19 cellular contexts compared by ENCODE assay signal in genomic region chr20:62935204-62935967, GRCh38. TPM values are rescaled to one million over a fixed set of nuclear protein-coding genes. Genes with fewer than 3 reads are reported as not detected.
DNase-seq lines count a peak whose midpoint lies in the region; ATAC-seq, FAIRE-seq and TF ChIP-seq lines count a peak whose summit lies in the region.
"Had no signal": no experiment of that assay in that cellular context is flagged by ENCODE, and none has a peak within 500 bp of the region (broad histone marks: within the 10 kb centered on the region; RNA-seq: fewer than 3 reads in every experiment).

No MANE protein-coding gene starts in this region.

- no peak overlapping the region for H3K23ac ChIP-seq in neuronal stem cell (ENCODE audit: low read depth, low read length, poor library complexity)

- SMC1A ChIA-PET in GM12878 (lab: Charles Lee; ENCODE audit: uncharacterized antibody, unreplicated experiment): interaction anchor here (1.0 to 2.6 kb wide), 8 partner anchors 8 to 36 kb away, joined by 3 to 14 read pairs (median 4); no protein-coding TSS in a partner anchor

- no peaks in the 10 kb centered on the region for H3K27me3 Mint-ChIP-seq in progenitor cell of endocrine pancreas
- H3K27me3 Mint-ChIP-seq: activated B cell treated with CpG ODN at 0.5 μM for 24 hours; activated naive CD8-positive, alpha-beta T cell; natural killer cell treated with Interleukin-12 subunit alpha and Interleukin-12 subunit beta and Interleukin-15 and Interleukin-18, amount 100 ng/mL, for 72 hours had no signal

- RAD21 ChIA-PET in GM12878 (lab: Charles Lee; ENCODE audit: unreplicated experiment): interaction anchor here (1.0 to 2.2 kb wide), 3 partner anchors 11 to 74 kb away, joined by 3 to 5 read pairs (median 5); no protein-coding TSS in a partner anchor

- DNase-seq in DND-41 (no peak), Karpas-422 (no peak), GM12878 (ENCODE audit: low read depth, low spot score) (no peak), neuronal stem cell (ENCODE audit: low spot score) (no peak), progenitor cell of endocrine pancreas (ENCODE audit: low spot score, unreplicated experiment) (no peak), NCI-H748 treated with DMSO at 0.1 percent for 48 hours (lab: John Stamatoyannopoulos, UW) (no peak), NCI-H1417 treated with DMSO at 0.1 percent for 48 hours (lab: John Stamatoyannopoulos, UW) (no peak), NCI-H82 (lab: John Stamatoyannopoulos, UW) (no peak)
- DNase-seq: activated B cell treated with CpG ODN at 0.5 μM for 24 hours, immature natural killer cell, NCI-H1930, Right ventricle myocardium superior had no signal

- H2AK5ac ChIP-seq in neuronal stem cell (ENCODE audit: low read depth, low read length): no peak overlapping the region

- no peak overlapping the region for H3K4ac ChIP-seq in neuronal stem cell (ENCODE audit: low read length)

- H4K20me1 ChIP-seq in DND-41 (ENCODE audit: insufficient read depth, low read length) (peaks cover 73% of the 10 kb centered on the region), Karpas-422 (ENCODE audit: insufficient read depth, low read depth, low read length) (peaks cover 14% of the 10 kb centered on the region; the same call in 1 of the 2 replicates), GM12878 (ENCODE audit: control insufficient read depth, insufficient read depth) (no peaks in the 10 kb centered on the region)

- FAIRE-seq in GM12878 (lab: Jason Lieb, UNC): no peak
- FAIRE-seq: bronchial epithelial cell, D721Med had no signal

- H3K9me2 ChIP-seq in Karpas-422 (replicated peaks; ENCODE audit: insufficient read depth, low read length): no peaks in the 10 kb centered on the region

- no peak for TF ChIP-seq CTCF in DND-41 (IDR thresholded peaks at IDR 0.05; ENCODE audit: borderline replicate concordance, extremely low read depth, low read length, poor library complexity, severe bottlenecking)
- TF ChIP-seq CTCF in GM12878 (IDR thresholded peaks at IDR 0.05 in 2 of 3, conservative IDR thresholded peaks at IDR 0.05 in 1 of 3; ENCODE audit: control insufficient read depth in 2 of 3, extremely low read depth in 1 of 3, insufficient read depth in 1 of 3, low read depth in 3 of 3, low read length in 3 of 3): no peak
- no peak for TF ChIP-seq CTCF in progenitor cell of endocrine pancreas (IDR thresholded peaks at IDR 0.05; ENCODE audit: unreplicated experiment)

- H3K4me2 ChIP-seq in DND-41 (ENCODE audit: insufficient read depth, low read length) (peak overlapping the region; percentile 81), Karpas-422 (ENCODE audit: low read depth, low read length, poor library complexity, severe bottlenecking) (peak overlapping the region; percentile 84), GM12878 (ENCODE audit: control insufficient read depth, insufficient read depth) (peak overlapping the region; percentile 30; the same call in 1 of the 2 replicates), neuronal stem cell (ENCODE audit: insufficient read depth, low read length, poor library complexity, severe bottlenecking) (no peak overlapping the region)

- H2BK12ac ChIP-seq in neuronal stem cell (ENCODE audit: low read length): no peak overlapping the region

- H3K27me3 ChIP-seq in DND-41 (ENCODE audit: insufficient read depth, low read length, poor library complexity) (no peaks in the 10 kb centered on the region), Karpas-422 (ENCODE audit: low read length) (no peaks in the 10 kb centered on the region), GM12878 (replicated peaks in 1 of 2; ENCODE audit: control insufficient read depth in 2 of 2, insufficient read depth in 2 of 2, low read length in 1 of 2) (no peaks in the 10 kb centered on the region), neuronal stem cell (ENCODE audit: control insufficient read depth in 3 of 3, insufficient read depth in 3 of 3, low read depth in 1 of 3, low read length in 3 of 3) (no peaks in the 10 kb centered on the region)

- H3K79me2 ChIP-seq in DND-41 (ENCODE audit: insufficient read depth, low read length) (peaks cover 98% of the 10 kb centered on the region), Karpas-422 (ENCODE audit: low read length) (peaks cover 95% of the 10 kb centered on the region), GM12878 (ENCODE audit: control insufficient read depth, insufficient read depth, low read length) (peaks cover 92% of the 10 kb centered on the region)

- no peaks in the 10 kb centered on the region for H3K9me3 Mint-ChIP-seq in progenitor cell of endocrine pancreas (ENCODE audit: low read depth)
- H3K9me3 Mint-ChIP-seq: activated B cell treated with CpG ODN at 0.5 μM for 24 hours; activated T-helper 1 cell treated with anti-CD3 and anti-CD28 coated beads, Interleukin-12 subunit alpha, Interleukin-12 subunit beta, Interleukin-2, Interleukin-4 antibody, amounts not matched to agents 30 ng/mL and 10 ng/mL and 1 ng/mL, durations not matched to agents 14 hours and 24 hours and 36 hours; immature natural killer cell; natural killer cell treated with Interleukin-12 subunit alpha and Interleukin-12 subunit beta and Interleukin-15 and Interleukin-18, amount 100 ng/mL, for 72 hours had no signal

- no TSS peak for BruUV-seq in GM12878 (replicated peaks; lab: Mats Ljungman, UMichigan)

- no peak overlapping the region for H3K18ac ChIP-seq in neuronal stem cell (ENCODE audit: low read length)

- ATAC-seq in DND-41 (ENCODE audit: insufficient read depth, low read depth): no peak
- ATAC-seq in GM12878: no peak
- ATAC-seq: natural killer cell treated with Interleukin-12 subunit alpha and Interleukin-12 subunit beta and Interleukin-15 and Interleukin-18, amount 100 ng/mL, for 72 hours had no signal

- TF ChIP-seq RAD21 in GM12878 (IDR thresholded peaks at IDR 0.05; ENCODE audit: insufficient read depth, low read depth, low read length): no peak

- POLR2A ChIA-PET in GM12878 (lab: Charles Lee): interaction anchor here (0.5 to 4.9 kb wide), 8 partner anchors 9 to 42 kb away, joined by 3 to 59 read pairs (median 4); partner anchors contain the start of gene DIDO1

- H3K27ac ChIP-seq in DND-41 (ENCODE audit: low read length): peak overlapping the region; percentile 40
- no peak overlapping the region for H3K27ac ChIP-seq in Karpas-422 (ENCODE audit: low read length)
- H3K27ac ChIP-seq in GM12878 (ENCODE audit: control insufficient read depth, insufficient read depth): no peak overlapping the region
- peak overlapping the region; percentile 25 for H3K27ac ChIP-seq in neuronal stem cell (replicated peaks; ENCODE audit: low read length)
- H3K27ac ChIP-seq: prostate gland had no signal

- no peak overlapping the region for H3K14ac ChIP-seq in neuronal stem cell (ENCODE audit: low read length)

- peaks cover 58% of the 10 kb centered on the region for H3K36me3 ChIP-seq in DND-41 (ENCODE audit: insufficient read depth, low read length)
- peaks cover 13% of the 10 kb centered on the region; the same call in 1 of the 2 replicates for H3K36me3 ChIP-seq in Karpas-422 (ENCODE audit: insufficient read depth, low read length)
- peaks cover 0 to 4% of the 10 kb centered on the region in 2 experiments; a peak in 2 of 4 replicates for H3K36me3 ChIP-seq in GM12878 (ENCODE audit: control insufficient read depth in 2 of 2, insufficient read depth in 2 of 2, low read length in 1 of 2)
- peaks cover 22 to 58% of the 10 kb centered on the region in 2 donors for H3K36me3 ChIP-seq in neuronal stem cell (replicated peaks in 1 of 2; ENCODE audit: control insufficient read depth in 2 of 2, insufficient read depth in 2 of 2, low read length in 2 of 2)
- H3K36me3 ChIP-seq: prostate gland had no signal

- H2BK15ac ChIP-seq in neuronal stem cell (ENCODE audit: low read length): no peak overlapping the region

- no peak overlapping the region for H3K4me3 Mint-ChIP-seq in progenitor cell of endocrine pancreas (ENCODE audit: low read depth)
- H3K4me3 Mint-ChIP-seq: activated naive CD8-positive, alpha-beta T cell; activated T-helper 1 cell treated with anti-CD3 and anti-CD28 coated beads, Interleukin-12 subunit alpha, Interleukin-12 subunit beta, Interleukin-2, Interleukin-4 antibody, amounts not matched to agents 30 ng/mL and 10 ng/mL and 1 ng/mL, durations not matched to agents 14 hours and 24 hours and 36 hours; natural killer cell treated with Interleukin-12 subunit alpha and Interleukin-12 subunit beta and Interleukin-15 and Interleukin-18, amount 100 ng/mL, for 72 hours had no signal

- intact Hi-C loops in GM12878 (cut with micrococcal nuclease; ENCODE audit: unreplicated experiment): no loop called here

- H3K4me1 ChIP-seq in DND-41 (ENCODE audit: insufficient read depth, low read length) (peaks cover 71% of the 10 kb centered on the region), Karpas-422 (ENCODE audit: low read length) (peaks cover 72% of the 10 kb centered on the region), GM12878 (ENCODE audit: control insufficient read depth, insufficient read depth, low read length) (0 out of 2 replicates have a peak, but pooled peaks cover 8% of the 10 kb centered on the region), neuronal stem cell (ENCODE audit: control insufficient read depth in 2 of 2, insufficient read depth in 1 of 2, low read depth in 1 of 2, low read length in 2 of 2) (peaks cover 3 to 8% of the 10 kb centered on the region in 2 donors)

- H3K9ac ChIP-seq in DND-41 (ENCODE audit: low read depth, low read length) (peak overlapping the region; percentile 95), Karpas-422 (ENCODE audit: low read length) (peak overlapping the region; percentile 25; the same call in 1 of the 2 replicates), GM12878 (ENCODE audit: control insufficient read depth, insufficient read depth, low read length) (no peak overlapping the region), neuronal stem cell (ENCODE audit: low read depth, low read length, poor library complexity) (no peak overlapping the region)

- H3K27ac Mint-ChIP-seq in progenitor cell of endocrine pancreas: no peak overlapping the region
- H3K27ac Mint-ChIP-seq: activated B cell treated with CpG ODN at 0.5 μM for 24 hours; activated naive CD8-positive, alpha-beta T cell; activated T-helper 1 cell treated with anti-CD3 and anti-CD28 coated beads, Interleukin-12 subunit alpha, Interleukin-12 subunit beta, Interleukin-2, Interleukin-4 antibody, amounts not matched to agents 30 ng/mL and 10 ng/mL and 1 ng/mL, durations not matched to agents 14 hours and 24 hours and 36 hours; immature natural killer cell; natural killer cell treated with Interleukin-12 subunit alpha and Interleukin-12 subunit beta and Interleukin-15 and Interleukin-18, amount 100 ng/mL, for 72 hours had no signal

- no peak overlapping the region for H4K8ac ChIP-seq in neuronal stem cell (ENCODE audit: low read depth, low read length)

- H2BK120ac ChIP-seq in neuronal stem cell (ENCODE audit: low read depth, low read length): no peak overlapping the region

- peaks cover 6% of the 10 kb centered on the region for H3K36me3 Mint-ChIP-seq in progenitor cell of endocrine pancreas (ENCODE audit: insufficient read depth)
- H3K36me3 Mint-ChIP-seq: immature natural killer cell had no signal

- H4K91ac ChIP-seq in neuronal stem cell (ENCODE audit: low read depth, low read length, poor library complexity): no peak overlapping the region

- 93% methylated on average over 12 of the region's 12 CpGs for WGBS in GM12878 (ENCODE audit: insufficient coverage, insufficient replicate concordance, low lambda C conversion rate, missing lambda C conversion rate)
- WGBS in neuronal stem cell (ENCODE audit: extremely low coverage in 2 of 2, insufficient read length in 2 of 2, insufficient replicate concordance in 1 of 2), 2 donors: 100% methylated on average over 2 of the region's 12 CpGs; no CpG with 5 or more reads in 1 of the 2 donors

- H3K4me3 ChIP-seq in DND-41 (ENCODE audit: low read depth in 1 of 2, low read length in 2 of 2) (peak overlapping the region in 1 of 2 experiments; percentile 83; a peak in 2 of 4 replicates), Karpas-422 (ENCODE audit: low read length) (no peak overlapping the region), GM12878 (peak overlapping the region; percentile 71; the same call in 1 of the 2 replicates), neuronal stem cell (ENCODE audit: low read length in 2 of 2) (no peak overlapping the region)

- H3K4me1 Mint-ChIP-seq in progenitor cell of endocrine pancreas (ENCODE audit: low read depth): peaks cover 18% of the 10 kb centered on the region

- TF ChIP-seq EP300 in GM12878 (IDR thresholded peaks at IDR 0.05; ENCODE audit: borderline replicate concordance in 1 of 2, control insufficient read depth in 1 of 2, low read depth in 2 of 2, low read length in 2 of 2): no peak

- no peak for TF ChIP-seq POLR2A in GM12878 (IDR thresholded peaks at IDR 0.05; ENCODE audit: low read depth, low read length)

- CTCF ChIA-PET in GM12878 (lab: Yijun Ruan, JAX): interaction anchor here (0.7 to 2.8 kb wide), 10 partner anchors 8 to 74 kb away, joined by 3 to 14 read pairs (median 5); no protein-coding TSS in a partner anchor

- H2BK5ac ChIP-seq in neuronal stem cell (ENCODE audit: low read length): no peak overlapping the region

- H2AFZ ChIP-seq in DND-41 (ENCODE audit: low read depth, low read length): no peak overlapping the region
- H2AFZ ChIP-seq in Karpas-422 (ENCODE audit: low read length): no peak overlapping the region
- H2AFZ ChIP-seq in GM12878 (ENCODE audit: control insufficient read depth, low read depth, low read length): no peak overlapping the region
- H2AFZ ChIP-seq in neuronal stem cell (ENCODE audit: low read length): no peak overlapping the region

- in situ Hi-C loops in GM12878 (cut with MboI): no loop called here

- H3K9me3 ChIP-seq in DND-41 (ENCODE audit: insufficient read depth, low read length, severe bottlenecking): no peaks in the 10 kb centered on the region
- no peaks in the 10 kb centered on the region for H3K9me3 ChIP-seq in Karpas-422 (ENCODE audit: low read length)
- H3K9me3 ChIP-seq in GM12878 (replicated peaks; ENCODE audit: control insufficient read depth, insufficient read depth, low read length): no peaks in the 10 kb centered on the region
- no peaks in the 10 kb centered on the region for H3K9me3 ChIP-seq in neuronal stem cell (replicated peaks in 1 of 2; ENCODE audit: control insufficient read depth in 2 of 2, insufficient read depth in 1 of 2, low read depth in 1 of 2, low read length in 2 of 2)
- H3K9me3 ChIP-seq: prostate gland had no signal

- peaks cover 8% of the 10 kb centered on the region for H3K79me1 ChIP-seq in neuronal stem cell (ENCODE audit: low read depth, low read length)

RNA-seq across cellular contexts. Expression of gene GID8, which starts 2.6 kb away (rescaled TPM):
- total RNA-seq in Karpas-422 (2014; rRNA removed; shearing (Covaris generic); ENCODE audit: low replicate concordance): 31.3 and 48.2 TPM in 2 replicates
- total RNA-seq in GM12878 (2013; cell fraction: nucleolus; rRNA removed): 16.8 and 17.6 TPM in 2 replicates
- total RNA-seq in GM12878 (2014; rRNA removed): 21.7 and 25.2 TPM in 2 replicates
- total RNA-seq in GM12878 (2014; rRNA removed; fragmentation: Illumina TruSeq; extraction: Trizol): 21.7 and 22.7 TPM in 2 replicates
- total RNA-seq in GM12878 (2021): 33.1 and 33.8 TPM in 2 replicates
- polyA plus RNA-seq in GM12878 (2011; ENCODE audit: low read depth): 19.1 TPM
- polyA plus RNA-seq in GM12878 (2011; rRNA removed): 28.2 and 30.6 TPM in 2 replicates
- 29.1 and 34.1 TPM in 2 replicates for polyA plus RNA-seq in GM12878 (2011; cell fraction: cytosol; rRNA removed)
- 19.5 and 22.0 TPM in 2 replicates for polyA plus RNA-seq in GM12878 (2011; cell fraction: nucleus; rRNA removed)
- 21.7 and 23.3 TPM in 2 replicates for polyA plus RNA-seq in GM12878 (2012)
- polyA plus RNA-seq in GM12878 (2014; fragmentation: Illumina TruSeq; extraction: Trizol): 17.6 and 22.8 TPM in 2 replicates
- polyA plus RNA-seq in GM12878 (2014; fragmentation: Nextera tagmentation; extraction: Ambion mirVana): 10 to 100 TPM; 12.0 to 13.2 TPM
- 27.9 and 29.8 TPM in 2 replicates for polyA plus RNA-seq in GM12878 (2014; rRNA removed)
- 10 to 100 TPM; 16.5 to 20.1 TPM for polyA plus RNA-seq in GM12878 (2016; fragmentation: Nextera tagmentation; extraction: Ambion mirVana)
- 26.9 and 30.9 TPM in 2 replicates for polyA minus RNA-seq in GM12878 (2011; rRNA and poly(A)+ RNA removed)
- polyA minus RNA-seq in GM12878 (2011; cell fraction: cytosol; rRNA and poly(A)+ RNA removed): 11.3 and 11.9 TPM in 2 replicates
- polyA minus RNA-seq in GM12878 (2011; cell fraction: nucleus; rRNA and poly(A)+ RNA removed): 7.1 and 9.1 TPM in 2 replicates
- 34.3 TPM for polyA plus RNA-seq in neuronal stem cell (2013, experiment 1 of 2)
- polyA plus RNA-seq in neuronal stem cell (2013, experiment 2 of 2): 35.7 TPM
- total RNA-seq in progenitor cell of endocrine pancreas: 66.7 and 71.6 TPM in 2 replicates

RNA-seq across cellular contexts. Expression of gene DIDO1, which starts 9.1 kb away (rescaled TPM):
- total RNA-seq in Karpas-422 (2014; rRNA removed; shearing (Covaris generic); ENCODE audit: low replicate concordance): 35.4 and 43.4 TPM in 2 replicates
- 158 and 180 TPM in 2 replicates for total RNA-seq in GM12878 (2013; cell fraction: nucleolus; rRNA removed)
- total RNA-seq in GM12878 (2014; rRNA removed): 40.9 and 41.5 TPM in 2 replicates
- 33.8 and 36.0 TPM in 2 replicates for total RNA-seq in GM12878 (2014; rRNA removed; fragmentation: Illumina TruSeq; extraction: Trizol)
- total RNA-seq in GM12878 (2021): 52.1 and 56.4 TPM in 2 replicates
- 21.4 TPM for polyA plus RNA-seq in GM12878 (2011; ENCODE audit: low read depth)
- polyA plus RNA-seq in GM12878 (2011; rRNA removed): 40.4 and 47.4 TPM in 2 replicates
- 43.3 and 47.3 TPM in 2 replicates for polyA plus RNA-seq in GM12878 (2011; cell fraction: cytosol; rRNA removed)
- polyA plus RNA-seq in GM12878 (2011; cell fraction: nucleus; rRNA removed): 185 and 192 TPM in 2 replicates
- polyA plus RNA-seq in GM12878 (2012): 32.5 and 32.6 TPM in 2 replicates
- polyA plus RNA-seq in GM12878 (2014; fragmentation: Illumina TruSeq; extraction: Trizol): 39.4 and 44.2 TPM in 2 replicates
- polyA plus RNA-seq in GM12878 (2014; fragmentation: Nextera tagmentation; extraction: Ambion mirVana): 1 to 10 TPM; 5.5 to 7.8 TPM
- polyA plus RNA-seq in GM12878 (2014; rRNA removed): 40.6 and 40.8 TPM in 2 replicates
- 10 to 100 TPM; 24.7 to 28.5 TPM for polyA plus RNA-seq in GM12878 (2016; fragmentation: Nextera tagmentation; extraction: Ambion mirVana)
- 38.1 and 42.9 TPM in 2 replicates for polyA minus RNA-seq in GM12878 (2011; rRNA and poly(A)+ RNA removed)
- 12.7 and 13.5 TPM in 2 replicates for polyA minus RNA-seq in GM12878 (2011; cell fraction: cytosol; rRNA and poly(A)+ RNA removed)
- 38.0 and 59.5 TPM in 2 replicates for polyA minus RNA-seq in GM12878 (2011; cell fraction: nucleus; rRNA and poly(A)+ RNA removed)
- 50.1 TPM for polyA plus RNA-seq in neuronal stem cell (2013, experiment 1 of 2)
- 49.8 TPM for polyA plus RNA-seq in neuronal stem cell (2013, experiment 2 of 2)
- 68.2 and 71.2 TPM in 2 replicates for total RNA-seq in progenitor cell of endocrine pancreas

RNA-seq across cellular contexts. Expression of gene SLC17A9, which starts 17.1 kb away (rescaled TPM):
- total RNA-seq in Karpas-422 (2014; rRNA removed; shearing (Covaris generic); ENCODE audit: low replicate concordance): 15.9 and 22.1 TPM in 2 replicates
- total RNA-seq in GM12878 (2013; cell fraction: nucleolus; rRNA removed): 130 and 134 TPM in 2 replicates
- total RNA-seq in GM12878 (2014; rRNA removed): 27.8 and 35.8 TPM in 2 replicates
- total RNA-seq in GM12878 (2014; rRNA removed; fragmentation: Illumina TruSeq; extraction: Trizol): 15.7 and 17.5 TPM in 2 replicates
- total RNA-seq in GM12878 (2021): 60.2 and 74.1 TPM in 2 replicates
- polyA plus RNA-seq in GM12878 (2011; ENCODE audit: low read depth): 18.7 TPM
- 13.0 and 22.9 TPM in 2 replicates for polyA plus RNA-seq in GM12878 (2011; rRNA removed)
- 33.9 and 65.4 TPM in 2 replicates for polyA plus RNA-seq in GM12878 (2011; cell fraction: cytosol; rRNA removed)
- polyA plus RNA-seq in GM12878 (2011; cell fraction: nucleus; rRNA removed): 742 and 791 TPM in 2 replicates
- 52.1 and 66.9 TPM in 2 replicates for polyA plus RNA-seq in GM12878 (2012)
- polyA plus RNA-seq in GM12878 (2014; fragmentation: Illumina TruSeq; extraction: Trizol): 5.8 and 19.2 TPM in 2 replicates
- polyA plus RNA-seq in GM12878 (2014; fragmentation: Nextera tagmentation; extraction: Ambion mirVana): 1 to 10 TPM in 1 of 2 experiments, under 1 TPM in 1; 0.72 to 3.9 TPM
- 67.1 and 83.6 TPM in 2 replicates for polyA plus RNA-seq in GM12878 (2014; rRNA removed)
- polyA plus RNA-seq in GM12878 (2016; fragmentation: Nextera tagmentation; extraction: Ambion mirVana): 10 to 100 TPM; 57.9 to 67.0 TPM
- 6.9 and 18.1 TPM in 2 replicates for polyA minus RNA-seq in GM12878 (2011; rRNA and poly(A)+ RNA removed)
- polyA minus RNA-seq in GM12878 (2011; cell fraction: cytosol; rRNA and poly(A)+ RNA removed): 9.0 and 11.0 TPM in 2 replicates
- 49.8 and 62.0 TPM in 2 replicates for polyA minus RNA-seq in GM12878 (2011; cell fraction: nucleus; rRNA and poly(A)+ RNA removed)
- polyA plus RNA-seq in neuronal stem cell (2013, experiment 1 of 2): 1.6 TPM
- polyA plus RNA-seq in neuronal stem cell (2013, experiment 2 of 2): 1.9 TPM
- 8.0 and 8.3 TPM in 2 replicates for total RNA-seq in progenitor cell of endocrine pancreas
- total RNA-seq: M059J had no signal

Comparison
In these comparisons a context has a peak if more than half of its experiments do, and no peak if none do; other contexts are left out.
1. H3K27ac ChIP-seq: peak in DND-41 (single experiment) and neuronal stem cell (single experiment); none in Karpas-422 (single experiment) and GM12878 (single experiment).
2. H3K9ac ChIP-seq: peak in DND-41 (single experiment) and Karpas-422 (single experiment); none in GM12878 (single experiment) and neuronal stem cell (single experiment).